In the genomic region with DNA sequence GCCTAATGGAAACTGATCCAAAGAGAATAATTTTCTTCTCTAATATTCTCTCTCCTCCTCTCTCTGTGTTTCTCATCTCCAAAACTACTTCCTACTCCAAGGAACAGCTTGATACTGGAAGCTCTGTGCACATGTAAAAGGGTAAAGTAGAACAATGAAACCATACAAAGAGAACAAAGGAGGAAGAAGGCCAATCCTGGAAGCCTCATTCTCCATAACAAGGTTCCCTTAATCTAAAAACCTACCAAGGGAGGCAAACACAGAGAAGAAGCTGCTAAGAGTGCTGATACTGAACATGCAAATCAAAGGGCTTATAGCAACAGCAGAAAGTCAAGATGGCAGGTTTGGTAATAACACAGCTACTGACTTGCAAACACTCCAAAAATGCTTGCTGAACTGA, we compare ENCODE assay signal across 18 cellular contexts.
"Had no signal": no experiment of that assay in that cellular context is flagged by ENCODE, and none has a peak within 500 bp of the region (broad histone marks: within the 10 kb centered on the region; RNA-seq: fewer than 3 reads in every experiment).

No MANE protein-coding gene starts in this region.

- H3K27me3 ChIP-seq: ascending aorta, neutrophil, pancreas, spleen, tibial nerve, uterus had no signal

- H3K4me3 ChIP-seq: ascending aorta, pancreas, spleen, tibial nerve, uterus had no signal

- DNase-seq: activated CD4-positive, alpha-beta T cell treated with anti-CD3 and anti-CD28 coated beads for 36 hours; activated CD4-positive, alpha-beta T cell treated with anti-CD3 and anti-CD28 coated beads, Interleukin-2, amount 50 U/mL, for 48 hours; activated gamma-delta T cell; cerebellar nuclear complex; effector CD8-positive, alpha-beta T cell; hypothalamus; mesendoderm; naive thymus-derived CD8-positive, alpha-beta T cell; pancreas; spleen; stimulated activated CD4-positive, alpha-beta T cell treated with anti-CD3 and anti-CD28 coated beads, Interleukin-4, amount 100 ng/mL, for 4 hours; uterus had no signal

- ATAC-seq: activated CD4-positive, alpha-beta T cell treated with anti-CD3 and anti-CD28 coated beads for 36 hours; naive thymus-derived CD8-positive, alpha-beta T cell; pancreas; stimulated activated memory B cell treated with anti-CD40 and anti-IgM and Interleukin-4, amounts not matched to agents 10 μg/mL and 1 μg/mL and 100 μg/mL, for 72 hours; WTC11 had no signal

- H3K36me3 ChIP-seq: ascending aorta, neutrophil, pancreas, spleen, tibial nerve, uterus had no signal

- H3K4me3 Mint-ChIP-seq: activated CD4-positive, alpha-beta T cell treated with anti-CD3 and anti-CD28 coated beads for 36 hours; activated naive CD4-positive, alpha-beta T cell treated with anti-CD3 and anti-CD28 coated beads, Interleukin-2, amount 50 U/mL, for 24 hours; naive thymus-derived CD8-positive, alpha-beta T cell; stimulated activated memory B cell treated with anti-CD40 and anti-IgM and Interleukin-4, amounts not matched to agents 10 μg/mL and 1 μg/mL and 100 μg/mL, for 72 hours; WTC11 had no signal

- H3K9me3 Mint-ChIP-seq: activated naive CD4-positive, alpha-beta T cell treated with anti-CD3 and anti-CD28 coated beads, Interleukin-2, amount 50 U/mL, for 24 hours; naive thymus-derived CD8-positive, alpha-beta T cell; WTC11 had no signal

- H3K27ac Mint-ChIP-seq: activated CD4-positive, alpha-beta T cell treated with anti-CD3 and anti-CD28 coated beads for 36 hours; activated naive CD4-positive, alpha-beta T cell treated with anti-CD3 and anti-CD28 coated beads, Interleukin-2, amount 50 U/mL, for 24 hours; naive thymus-derived CD8-positive, alpha-beta T cell; stimulated activated memory B cell treated with anti-CD40 and anti-IgM and Interleukin-4, amounts not matched to agents 10 μg/mL and 1 μg/mL and 100 μg/mL, for 72 hours; WTC11 had no signal

- H3K27ac ChIP-seq: ascending aorta, neutrophil, pancreas, spleen, uterus had no signal

- H3K9me3 ChIP-seq: ascending aorta, neutrophil, pancreas, spleen, tibial nerve, uterus had no signal

- H3K4me1 ChIP-seq: ascending aorta, uterus had no signal

- H3K36me3 Mint-ChIP-seq: activated naive CD4-positive, alpha-beta T cell treated with anti-CD3 and anti-CD28 coated beads, Interleukin-2, amount 50 U/mL, for 24 hours; stimulated activated memory B cell treated with anti-CD40 and anti-IgM and Interleukin-4, amounts not matched to agents 10 μg/mL and 1 μg/mL and 100 μg/mL, for 72 hours; WTC11 had no signal

- H3K27me3 Mint-ChIP-seq: activated CD4-positive, alpha-beta T cell treated with anti-CD3 and anti-CD28 coated beads for 36 hours; activated naive CD4-positive, alpha-beta T cell treated with anti-CD3 and anti-CD28 coated beads, Interleukin-2, amount 50 U/mL, for 24 hours; naive thymus-derived CD8-positive, alpha-beta T cell; stimulated activated memory B cell treated with anti-CD40 and anti-IgM and Interleukin-4, amounts not matched to agents 10 μg/mL and 1 μg/mL and 100 μg/mL, for 72 hours had no signal
